In the genomic region with DNA sequence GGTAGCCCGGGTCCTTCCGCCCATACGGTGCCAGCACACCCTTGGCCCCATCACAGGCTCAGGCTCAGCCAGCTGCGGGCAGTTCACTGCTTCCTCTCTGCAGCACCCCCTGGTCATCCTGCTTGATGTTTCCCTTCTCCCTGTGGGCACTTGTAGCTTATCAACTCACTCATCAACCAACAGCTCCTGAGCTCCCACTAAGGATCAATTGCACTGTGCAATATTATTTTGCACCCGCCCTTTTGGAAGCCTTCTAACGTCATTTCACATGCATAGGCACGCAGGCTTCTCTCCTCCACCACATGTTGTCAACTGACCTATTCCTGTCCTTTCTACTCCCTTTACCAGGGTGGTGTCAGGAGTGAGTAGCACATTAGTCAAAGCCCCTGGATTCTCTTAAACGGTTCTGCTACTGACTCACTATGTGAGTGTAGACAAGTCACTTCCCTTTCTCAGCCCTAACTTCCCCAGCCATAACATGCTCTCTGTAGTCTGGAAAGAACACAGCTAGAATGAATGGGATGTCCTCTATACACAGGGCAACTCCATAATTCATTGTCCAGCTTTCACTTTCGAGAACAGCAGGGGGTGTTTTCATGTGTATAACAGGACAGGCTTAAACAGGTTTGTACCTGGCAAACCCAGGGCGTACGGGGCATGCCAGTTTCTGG, we compare ENCODE assay signal across 10 cellular contexts. TPM values are rescaled to one million over a fixed set of nuclear protein-coding genes. Genes with fewer than 3 reads are reported as not detected.
DNase-seq lines count a peak whose midpoint lies in the region; ATAC-seq, FAIRE-seq and TF ChIP-seq lines count a peak whose summit lies in the region.
"Had no signal": no experiment of that assay in that cellular context is flagged by ENCODE, and none has a peak within 500 bp of the region (broad histone marks: within the 10 kb centered on the region; RNA-seq: fewer than 3 reads in every experiment).

No MANE protein-coding gene starts in this region.

- peak overlapping the region; percentile 36 for H2AFZ ChIP-seq in GM12878 (ENCODE audit: control insufficient read depth, low read depth, low read length)

- 60% methylated on average over 11 of the region's 11 CpGs for WGBS in GM12878 (ENCODE audit: insufficient coverage, insufficient replicate concordance, low lambda C conversion rate, missing lambda C conversion rate)
- 63% methylated on average over 11 of the region's 11 CpGs for WGBS in liver

- TF ChIP-seq RAD21 in GM12878 (IDR thresholded peaks at IDR 0.05; ENCODE audit: insufficient read depth, low read depth, low read length) = 0 out of 2 replicates have a peak, but pooled peaks have one; percentile 5
- TF ChIP-seq RAD21 in liver (IDR thresholded peaks at IDR 0.05) = peak; percentile 53 to 57

- POLR2A ChIA-PET in activated CD8-positive, alpha-beta T cell treated with anti-CD3 and anti-CD28 coated beads for 36 hours (lab: Charles Lee) = interaction anchor here (1.3 kb wide), 1 partner anchor 38 kb away, joined by 3 read pairs; no protein-coding TSS in a partner anchor
- POLR2A ChIA-PET in activated CD8-positive, alpha-beta T cell treated with anti-CD3 and anti-CD28 coated beads, Interleukin-2, amount 10 ng/mL, durations not matched to agents 7 days and 5 days (lab: Charles Lee) = no interaction called here
- POLR2A ChIA-PET in GM12878 (lab: Charles Lee) = interaction anchor here (0.7 to 1.5 kb wide), 4 partner anchors 11 to 65 kb away, joined by 3 to 4 read pairs (median 3); no protein-coding TSS in a partner anchor

- H3K27ac Mint-ChIP-seq in activated CD8-positive, alpha-beta T cell treated with anti-CD3 and anti-CD28 coated beads for 36 hours = peak overlapping the region; percentile 19
- H3K27ac Mint-ChIP-seq in activated CD8-positive, alpha-beta T cell treated with anti-CD3 and anti-CD28 coated beads, Interleukin-2, amount 10 ng/mL, durations not matched to agents 7 days and 5 days = no peak overlapping the region

- no peaks in the 10 kb centered on the region for H4K20me1 ChIP-seq in GM12878 (ENCODE audit: control insufficient read depth, insufficient read depth)

- no peaks in the 10 kb centered on the region for H3K36me3 ChIP-seq in GM12878 (ENCODE audit: control insufficient read depth in 2 of 2, insufficient read depth in 2 of 2, low read length in 1 of 2)
- no peaks in the 10 kb centered on the region for H3K36me3 ChIP-seq in liver (ENCODE audit: control insufficient read depth in 4 of 4, insufficient read depth in 3 of 4, low read depth in 1 of 4, low read length in 3 of 4)
- H3K36me3 ChIP-seq: adrenal gland, thoracic aorta had no signal

- H3K4me3 Mint-ChIP-seq in activated CD8-positive, alpha-beta T cell treated with anti-CD3 and anti-CD28 coated beads for 36 hours = no peak overlapping the region
- H3K4me3 Mint-ChIP-seq in activated CD8-positive, alpha-beta T cell treated with anti-CD3 and anti-CD28 coated beads, Interleukin-2, amount 10 ng/mL, durations not matched to agents 7 days and 5 days = no peak overlapping the region

- H3K27me3 Mint-ChIP-seq in activated CD8-positive, alpha-beta T cell treated with anti-CD3 and anti-CD28 coated beads for 36 hours = no peaks in the 10 kb centered on the region
- H3K27me3 Mint-ChIP-seq in activated CD8-positive, alpha-beta T cell treated with anti-CD3 and anti-CD28 coated beads, Interleukin-2, amount 10 ng/mL, durations not matched to agents 7 days and 5 days (ENCODE audit: low read depth) = peaks cover 6% of the 10 kb centered on the region

- H3K4me3 ChIP-seq in GM12878 = no peak overlapping the region
- no peak overlapping the region for H3K4me3 ChIP-seq in liver (ENCODE audit: low read depth in 1 of 3, low read length in 3 of 3)
- H3K4me3 ChIP-seq: adrenal gland, thoracic aorta had no signal

- TF ChIP-seq POLR2A in GM12878 (IDR thresholded peaks at IDR 0.05; ENCODE audit: low read depth, low read length) = no peak

- FAIRE-seq in GM12878 (lab: Jason Lieb, UNC) = no peak

- peak; percentile 97 for ATAC-seq in activated CD8-positive, alpha-beta T cell treated with anti-CD3 and anti-CD28 coated beads for 36 hours
- no peak for ATAC-seq in activated CD8-positive, alpha-beta T cell treated with anti-CD3 and anti-CD28 coated beads, Interleukin-2, amount 10 ng/mL, durations not matched to agents 7 days and 5 days
- peak; percentile 88 for ATAC-seq in GM12878

- CTCF ChIA-PET in activated CD8-positive, alpha-beta T cell treated with anti-CD3 and anti-CD28 coated beads for 36 hours (lab: Charles Lee) = no interaction called here
- CTCF ChIA-PET in activated CD8-positive, alpha-beta T cell treated with anti-CD3 and anti-CD28 coated beads, Interleukin-2, amount 10 ng/mL, durations not matched to agents 7 days and 5 days (lab: Charles Lee) = interaction anchor here (1.0 to 1.4 kb wide), 3 partner anchors 9 to 102 kb away, joined by 3 to 5 read pairs (median 3); no protein-coding TSS in a partner anchor
- CTCF ChIA-PET in GM12878 (lab: Yijun Ruan, JAX) = interaction anchor here (0.7 to 1.5 kb wide), 6 partner anchors 9 to 36 kb away, joined by 3 to 6 read pairs (median 4); no protein-coding TSS in a partner anchor

- H3K9ac ChIP-seq in GM12878 (ENCODE audit: control insufficient read depth, insufficient read depth, low read length) (no peak overlapping the region), liver (ENCODE audit: low read depth in 1 of 2, low read length in 2 of 2) (no peak overlapping the region)

- BruUV-seq in GM12878 (replicated peaks; lab: Mats Ljungman, UMichigan) = no TSS peak

- peaks cover 12% of the 10 kb centered on the region for H3K4me1 Mint-ChIP-seq in activated CD8-positive, alpha-beta T cell treated with anti-CD3 and anti-CD28 coated beads for 36 hours (ENCODE audit: low read depth)
- H3K4me1 Mint-ChIP-seq in activated CD8-positive, alpha-beta T cell treated with anti-CD3 and anti-CD28 coated beads, Interleukin-2, amount 10 ng/mL, durations not matched to agents 7 days and 5 days (ENCODE audit: low read depth) = peaks cover 5% of the 10 kb centered on the region

- H3K27me3 ChIP-seq in GM12878 (replicated peaks in 1 of 2; ENCODE audit: control insufficient read depth in 2 of 2, insufficient read depth in 2 of 2, low read length in 1 of 2) (no peaks in the 10 kb centered on the region), liver (ENCODE audit: control insufficient read depth in 4 of 4, insufficient read depth in 4 of 4, low read length in 3 of 4) (no peaks in the 10 kb centered on the region)
- H3K27me3 ChIP-seq: adrenal gland had no signal

- no peak overlapping the region for H3K4me2 ChIP-seq in GM12878 (ENCODE audit: control insufficient read depth, insufficient read depth)

- no peaks in the 10 kb centered on the region for H3K79me2 ChIP-seq in GM12878 (ENCODE audit: control insufficient read depth, insufficient read depth, low read length)

- TF ChIP-seq CTCF in activated CD8-positive, alpha-beta T cell treated with anti-CD3 and anti-CD28 coated beads for 36 hours (IDR thresholded peaks at IDR 0.05) = no peak
- TF ChIP-seq CTCF in GM12878 (IDR thresholded peaks at IDR 0.05 in 2 of 3, conservative IDR thresholded peaks at IDR 0.05 in 1 of 3; ENCODE audit: control insufficient read depth in 2 of 3, extremely low read depth in 1 of 3, insufficient read depth in 1 of 3, low read depth in 3 of 3, low read length in 3 of 3) = no peak
- peak; percentile 8 for TF ChIP-seq CTCF in liver (IDR thresholded peaks at IDR 0.05; ENCODE audit: low read depth, low read length, missing input control)

- H3K9me3 ChIP-seq in GM12878 (replicated peaks; ENCODE audit: control insufficient read depth, insufficient read depth, low read length) (no peaks in the 10 kb centered on the region; the same call in 2 of the 3 replicates), liver (ENCODE audit: control insufficient read depth in 4 of 4, low read length in 3 of 4) (no peaks in the 10 kb centered on the region)
- H3K9me3 ChIP-seq: adrenal gland, thoracic aorta had no signal

- in situ Hi-C loops in GM12878 (cut with MboI) = no loop called here

- H3K4me1 ChIP-seq in GM12878 (ENCODE audit: control insufficient read depth, insufficient read depth, low read length) = peaks cover 11% of the 10 kb centered on the region
- H3K4me1 ChIP-seq in liver (ENCODE audit: control insufficient read depth in 4 of 4, insufficient read depth in 4 of 4, low read length in 3 of 4) = peaks cover 0 to 14% (median 5%) of the 10 kb centered on the region in 4 donors

- H3K27ac ChIP-seq in GM12878 (ENCODE audit: control insufficient read depth, insufficient read depth) = no peak overlapping the region
- H3K27ac ChIP-seq in liver (ENCODE audit: low read depth in 1 of 2, low read length in 2 of 2) = peak overlapping the region; percentile 67 to 76
- H3K27ac ChIP-seq: thoracic aorta had no signal

- H3K36me3 Mint-ChIP-seq in activated CD8-positive, alpha-beta T cell treated with anti-CD3 and anti-CD28 coated beads for 36 hours (ENCODE audit: low read depth) = no peaks in the 10 kb centered on the region
- no peaks in the 10 kb centered on the region for H3K36me3 Mint-ChIP-seq in activated CD8-positive, alpha-beta T cell treated with anti-CD3 and anti-CD28 coated beads, Interleukin-2, amount 10 ng/mL, durations not matched to agents 7 days and 5 days (ENCODE audit: low read depth)

- no peaks in the 10 kb centered on the region for H3K9me3 Mint-ChIP-seq in activated CD8-positive, alpha-beta T cell treated with anti-CD3 and anti-CD28 coated beads for 36 hours
- no peaks in the 10 kb centered on the region for H3K9me3 Mint-ChIP-seq in activated CD8-positive, alpha-beta T cell treated with anti-CD3 and anti-CD28 coated beads, Interleukin-2, amount 10 ng/mL, durations not matched to agents 7 days and 5 days (ENCODE audit: insufficient read depth)

- intact Hi-C loops in activated CD8-positive, alpha-beta T cell treated with anti-CD3 and anti-CD28 coated beads for 36 hours (cut with micrococcal nuclease) = no loop called here
- intact Hi-C loops in GM12878 (cut with micrococcal nuclease; ENCODE audit: unreplicated experiment) = no loop called here

- RAD21 ChIA-PET in GM12878 (lab: Charles Lee; ENCODE audit: unreplicated experiment) = interaction anchor here (0.9 to 1.5 kb wide), 5 partner anchors 14 to 67 kb away, joined by 3 to 4 read pairs (median 3); no protein-coding TSS in a partner anchor

- TF ChIP-seq EP300 in GM12878 (IDR thresholded peaks at IDR 0.05; ENCODE audit: borderline replicate concordance in 1 of 2, control insufficient read depth in 1 of 2, low read depth in 2 of 2, low read length in 2 of 2) = no peak

- DNase-seq in activated CD8-positive, alpha-beta T cell treated with anti-CD3 and anti-CD28 coated beads for 36 hours = peak; percentile 37
- DNase-seq in activated CD8-positive, alpha-beta T cell treated with anti-CD3 and anti-CD28 coated beads, Interleukin-2, amount 10 ng/mL, durations not matched to agents 7 days and 5 days = no peak
- DNase-seq in LHCN-M2 (ENCODE audit: low read depth) = peak; percentile 98
- DNase-seq in GM12878 (ENCODE audit: low read depth, low spot score) = no peak
- no peak for DNase-seq in superior temporal gyrus (ENCODE audit: extremely low spot score)
- DNase-seq in NCI-H2227 (lab: John Stamatoyannopoulos, UW; ENCODE audit: unreplicated experiment) = no peak
- DNase-seq in NCI-H774 (lab: John Stamatoyannopoulos, UW) = no peak

- SMC1A ChIA-PET in GM12878 (lab: Charles Lee; ENCODE audit: uncharacterized antibody, unreplicated experiment) = interaction anchor here (1.0 to 1.8 kb wide), 11 partner anchors 9 to 114 kb away, joined by 3 to 15 read pairs (median 4); no protein-coding TSS in a partner anchor

RNA-seq across cellular contexts. Expression of a gene that starts 47.1 kb away (rescaled TPM):
- total RNA-seq in activated CD8-positive, alpha-beta T cell treated with anti-CD3 and anti-CD28 coated beads for 36 hours = 100 to 1,000 TPM; 148 to 155 TPM
- total RNA-seq in activated CD8-positive, alpha-beta T cell treated with anti-CD3 and anti-CD28 coated beads, Interleukin-2, amount 10 ng/mL, durations not matched to agents 7 days and 5 days = 10 to 100 TPM; 71.5 to 72.0 TPM
- 42.2 and 46.9 TPM in 2 replicates for total RNA-seq in LHCN-M2 (2014; rRNA removed)
- 38.4 TPM for polyA plus RNA-seq in LHCN-M2 (2012)
- total RNA-seq in GM12878 (2013; cell fraction: nucleolus; rRNA removed) = 219 and 220 TPM in 2 replicates
- total RNA-seq in GM12878 (2014; rRNA removed) = 54.6 and 61.4 TPM in 2 replicates
- total RNA-seq in GM12878 (2014; rRNA removed; fragmentation: Illumina TruSeq; extraction: Trizol) = 54.4 and 55.4 TPM in 2 replicates
- total RNA-seq in GM12878 (2021) = 114 TPM in 2 replicates
- polyA plus RNA-seq in GM12878 (2011; ENCODE audit: low read depth) = 26.9 TPM
- 39.2 and 49.2 TPM in 2 replicates for polyA plus RNA-seq in GM12878 (2011; rRNA removed)
- polyA plus RNA-seq in GM12878 (2011; cell fraction: cytosol; rRNA removed) = 60.1 and 68.0 TPM in 2 replicates
- polyA plus RNA-seq in GM12878 (2011; cell fraction: nucleus; rRNA removed) = 254 and 345 TPM in 2 replicates
- polyA plus RNA-seq in GM12878 (2012) = 63.0 and 95.9 TPM in 2 replicates
- 23.9 and 64.7 TPM in 2 replicates for polyA plus RNA-seq in GM12878 (2014; fragmentation: Illumina TruSeq; extraction: Trizol)
- 10 to 100 TPM; 26.2 to 28.1 TPM for polyA plus RNA-seq in GM12878 (2014; fragmentation: Nextera tagmentation; extraction: Ambion mirVana)
- polyA plus RNA-seq in GM12878 (2014; rRNA removed) = 57.6 and 68.9 TPM in 2 replicates
- 10 to 100 TPM in 1 of 2 experiments, 1 to 10 TPM in 1; 7.5 to 12.9 TPM for polyA plus RNA-seq in GM12878 (2016; fragmentation: Nextera tagmentation; extraction: Ambion mirVana)
- 43.9 and 108 TPM in 2 replicates for polyA minus RNA-seq in GM12878 (2011; rRNA and poly(A)+ RNA removed)
- 82.8 and 86.3 TPM in 2 replicates for polyA minus RNA-seq in GM12878 (2011; cell fraction: cytosol; rRNA and poly(A)+ RNA removed)
- 96.7 and 119 TPM in 2 replicates for polyA minus RNA-seq in GM12878 (2011; cell fraction: nucleus; rRNA and poly(A)+ RNA removed)
- total RNA-seq in liver = 10 to 100 TPM; 31.5 to 48.2 TPM
- 10 to 100 TPM; 22.2 to 39.3 TPM for polyA plus RNA-seq in liver

Comparison
In these comparisons a context has a peak if more than half of its experiments do, and no peak if none do; other contexts are left out.
1. DNase-seq: peak in activated CD8-positive, alpha-beta T cell treated with anti-CD3 and anti-CD28 coated beads for 36 hours (single experiment) and LHCN-M2 (single experiment); none in activated CD8-positive, alpha-beta T cell treated with anti-CD3 and anti-CD28 coated beads, Interleukin-2, amount 10 ng/mL, durations not matched to agents 7 days and 5 days (single experiment), GM12878 (single experiment), superior temporal gyrus (single experiment), NCI-H2227 (single experiment) and NCI-H774 (single experiment).